17 cellular contexts compared by ENCODE assay signal in genomic region chr6:163820745-163821456, GRCh38.
DNase-seq lines count a peak whose midpoint lies in the region; ATAC-seq and TF ChIP-seq lines count a peak whose summit lies in the region.
"Had no signal": no experiment of that assay in that cellular context is flagged by ENCODE, and none has a peak within 500 bp of the region (broad histone marks: within the 10 kb centered on the region; RNA-seq: fewer than 3 reads in every experiment).

No MANE protein-coding gene starts in this region.

- H3K4me1 ChIP-seq in SK-N-SH (ENCODE audit: control insufficient read depth in 1 of 2, insufficient read depth in 2 of 2, low read depth in 1 of 2, low read length in 1 of 2) (peaks cover 0 to 8% of the 10 kb centered on the region in 2 experiments; a peak in 2 of 4 replicates), heart right ventricle (peaks cover 0 to 4% (median 0%) of the 10 kb centered on the region in 9 donors), trophoblast cell (ENCODE audit: control insufficient read depth in 1 of 2, insufficient read depth in 2 of 2, low read length in 2 of 2) (peaks cover 4% of the 10 kb centered on the region in 2 experiments), colonic mucosa (no peaks in the 10 kb centered on the region)

- no peak overlapping the region for H2BK120ac ChIP-seq in trophoblast cell (ENCODE audit: insufficient read depth, low read length, poor library complexity)

- TF ChIP-seq CTCF in SK-N-SH (IDR thresholded peaks at IDR 0.05) (no peak), heart right ventricle (IDR thresholded peaks at IDR 0.05) (peak in 3 of 9 donors; percentile 21 to 38 (median 34)), GM13976 (IDR thresholded peaks at IDR 0.05; ENCODE audit: borderline replicate concordance, control extremely low read depth, extremely low read depth, insufficient read depth, missing control alignments) (no peak), colonic mucosa (IDR thresholded peaks at IDR 0.05) (no peak)

- H3K9ac ChIP-seq in SK-N-SH (no peak overlapping the region), trophoblast cell (ENCODE audit: low read length) (no peak overlapping the region), colonic mucosa (ENCODE audit: low read depth in 2 of 2, low read length in 2 of 2) (no peak overlapping the region)

- H2AK5ac ChIP-seq in trophoblast cell (ENCODE audit: low read length), result no peak overlapping the region

- in situ Hi-C loops in GM13976 (cut with MboI; ENCODE audit: low sequenced_read_pairs, unreplicated experiment), result no loop called here

- H3K9me3 ChIP-seq in SK-N-SH, result no peaks in the 10 kb centered on the region
- H3K9me3 ChIP-seq in heart right ventricle, result no peaks in the 10 kb centered on the region
- H3K9me3 ChIP-seq in trophoblast cell (ENCODE audit: insufficient read depth, low read depth, low read length), result peaks cover 4% of the 10 kb centered on the region
- H3K9me3 ChIP-seq in colonic mucosa, result no peaks in the 10 kb centered on the region

- H3K4ac ChIP-seq in trophoblast cell (ENCODE audit: low read depth, low read length), result no peak overlapping the region

- H4K91ac ChIP-seq in trophoblast cell (ENCODE audit: low read depth, low read length), result no peak overlapping the region

- H2BK5ac ChIP-seq in trophoblast cell (ENCODE audit: low read depth, low read length, poor library complexity), result no peak overlapping the region

- H4K20me1 ChIP-seq in SK-N-SH (ENCODE audit: insufficient read depth), result no peaks in the 10 kb centered on the region

- H3K79me1 ChIP-seq in trophoblast cell (ENCODE audit: low read length), result no peaks in the 10 kb centered on the region

- WGBS in SK-N-SH (ENCODE audit: low lambda C conversion rate), result 22% methylated on average over 9 of the region's 10 CpGs
- 72 to 83% methylated on average over 10 of the region's 10 CpGs for WGBS in heart right ventricle, 2 donors
- WGBS in trophoblast cell (ENCODE audit: extremely low coverage, insufficient coverage, insufficient read length), result no CpG with 5 or more reads among the region's 10 CpGs

- peak; percentile 16 for DNase-seq in Ammon's horn (ENCODE audit: low spot score)
- peak; percentile 70 for DNase-seq in SK-N-SH
- no peak for DNase-seq in heart right ventricle
- peak; percentile 79 to 88 for DNase-seq in trophoblast cell
- no peak for DNase-seq in NCI-H526 treated with DMSO at 0.1 percent for 48 hours (lab: John Stamatoyannopoulos, UW)
- no peak for DNase-seq in GM13976 (ENCODE audit: low spot score)
- no peak for DNase-seq in colonic mucosa
- DNase-seq in amniotic stem cell (lab: John Stamatoyannopoulos, UW), result no peak
- DNase-seq: DMS53; NCI-H1048; NCI-H345; NCI-H69; NK-92 treated with Interleukin-12 subunit alpha and Interleukin-12 subunit beta, amount 100 ng/mL, for 24 hours; OCI-M1 had no signal

- H3K4me2 ChIP-seq in SK-N-SH (no peak overlapping the region), trophoblast cell (ENCODE audit: low read length) (no peak overlapping the region)

- no peak overlapping the region for H3K4me3 ChIP-seq in SK-N-SH (ENCODE audit: low read depth in 2 of 2, low read length in 1 of 2)
- H3K4me3 ChIP-seq in heart right ventricle, result no peak overlapping the region
- H3K4me3 ChIP-seq in trophoblast cell (ENCODE audit: low read depth, low read length), result no peak overlapping the region
- no peak overlapping the region for H3K4me3 ChIP-seq in colonic mucosa
- H3K4me3 ChIP-seq: SK-N-MC had no signal

- no peaks in the 10 kb centered on the region for H3K36me3 ChIP-seq in SK-N-SH (replicated peaks in 1 of 2; ENCODE audit: control insufficient read depth in 1 of 2, insufficient read depth in 2 of 2, low read length in 1 of 2)
- H3K36me3 ChIP-seq in heart right ventricle, result no peaks in the 10 kb centered on the region
- H3K36me3 ChIP-seq in trophoblast cell (ENCODE audit: control insufficient read depth in 1 of 2, insufficient read depth in 2 of 2, low read length in 2 of 2), result no peaks in the 10 kb centered on the region
- H3K36me3 ChIP-seq in colonic mucosa, result no peaks in the 10 kb centered on the region

- CTCF ChIA-PET in SK-N-SH (lab: Yijun Ruan, JAX), result no interaction called here

- TF ChIP-seq EP300 in SK-N-SH (IDR thresholded peaks at IDR 0.05; ENCODE audit: borderline replicate concordance in 1 of 2, low read depth in 1 of 2, low read length in 1 of 2), result peak in 1 of 2 experiments; percentile 75; a peak in 2 of 4 replicates

- no peaks in the 10 kb centered on the region for H3K27me3 ChIP-seq in SK-N-SH (ENCODE audit: insufficient read depth)
- no peaks in the 10 kb centered on the region for H3K27me3 ChIP-seq in heart right ventricle
- no peaks in the 10 kb centered on the region for H3K27me3 ChIP-seq in trophoblast cell (ENCODE audit: insufficient read depth, low read length)
- H3K27me3 ChIP-seq in colonic mucosa, result no peaks in the 10 kb centered on the region

- H3K14ac ChIP-seq in trophoblast cell (ENCODE audit: low read length), result no peak overlapping the region

- no peak overlapping the region for H3K23ac ChIP-seq in trophoblast cell (ENCODE audit: low read length)

- peak in 6 of 8 donors; percentile 19 to 97 (median 88) for ATAC-seq in heart right ventricle
- ATAC-seq: HCT116 had no signal

- no peaks in the 10 kb centered on the region for H3K79me2 ChIP-seq in SK-N-SH (ENCODE audit: insufficient read depth)
- H3K79me2 ChIP-seq in trophoblast cell (ENCODE audit: control insufficient read depth, insufficient read depth, low read length, poor library complexity), result no peaks in the 10 kb centered on the region

- H4K12ac ChIP-seq in trophoblast cell (ENCODE audit: low read depth, low read length), result no peak overlapping the region

- POLR2A ChIA-PET in SK-N-SH (lab: Yijun Ruan, JAX), result no interaction called here

- no peak overlapping the region for H2AFZ ChIP-seq in SK-N-SH (ENCODE audit: low read depth)
- H2AFZ ChIP-seq in trophoblast cell (ENCODE audit: insufficient read depth, low read length, poor library complexity), result no peak overlapping the region

- no peaks in the 10 kb centered on the region for H3K9me2 ChIP-seq in SK-N-SH

- TF ChIP-seq RAD21 in SK-N-SH (IDR thresholded peaks at IDR 0.05; ENCODE audit: low read length), result peak; percentile 33

- intact Hi-C loops in heart right ventricle (cut with DNase I) (no loop called here), colonic mucosa (cut with DNase I) (no loop called here)

- H3F3A ChIP-seq in SK-N-SH (replicated peaks; ENCODE audit: insufficient read depth), result no peaks in the 10 kb centered on the region

- H3K27ac ChIP-seq in SK-N-SH (ENCODE audit: low read depth in 2 of 2, low read length in 1 of 2) (no peak overlapping the region; a peak in 1 of 4 replicates), heart right ventricle (peak overlapping the region in 3 of 10 donors; percentile 36 to 75 (median 48)), trophoblast cell (ENCODE audit: low read depth, low read length) (no peak overlapping the region), colonic mucosa (no peak overlapping the region)
- H3K27ac ChIP-seq: RWPE1, SK-N-MC had no signal

- H3K18ac ChIP-seq in trophoblast cell (ENCODE audit: low read length), result no peak overlapping the region

- no peak overlapping the region for H4K8ac ChIP-seq in trophoblast cell (ENCODE audit: low read depth, low read length)

- no peak overlapping the region for H2BK12ac ChIP-seq in trophoblast cell (ENCODE audit: low read length)

TF ChIP-seq in SK-N-SH, 30 proteins besides CTCF, POLR2A, EP300 and RAD21:
- TF ChIP-seq CHD2 (IDR thresholded peaks at IDR 0.05; ENCODE audit: low read length, partially characterized antibody), result peak; percentile 8
- TF ChIP-seq, protein P1, sequence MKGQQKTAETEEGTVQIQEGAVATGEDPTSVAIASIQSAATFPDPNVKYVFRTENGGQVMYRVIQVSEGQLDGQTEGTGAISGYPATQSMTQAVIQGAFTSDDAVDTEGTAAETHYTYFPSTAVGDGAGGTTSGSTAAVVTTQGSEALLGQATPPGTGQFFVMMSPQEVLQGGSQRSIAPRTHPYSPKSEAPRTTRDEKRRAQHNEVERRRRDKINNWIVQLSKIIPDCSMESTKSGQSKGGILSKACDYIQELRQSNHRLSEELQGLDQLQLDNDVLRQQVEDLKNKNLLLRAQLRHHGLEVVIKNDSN (IDR thresholded peaks at IDR 0.05; ENCODE audit: borderline replicate concordance, low read depth), result no peak
- TF ChIP-seq PBX3 (IDR thresholded peaks at IDR 0.05), result peak; percentile 31; the same call in 1 of the 2 replicates
- 0 out of 2 replicates have a peak, but pooled peaks have one; percentile 14 for TF ChIP-seq RCOR1 (IDR thresholded peaks at IDR 0.05; ENCODE audit: low read length)
- 0 out of 2 replicates have a peak, but pooled peaks have one; percentile 60 for TF ChIP-seq FOXJ3 (CRISPR knock-in tag; IDR thresholded peaks at IDR 0.05)
- TF ChIP-seq NRF1 (IDR thresholded peaks at IDR 0.05; ENCODE audit: low read depth, low read length), result no peak
- TF ChIP-seq GATA2 (CRISPR knock-in tag; IDR thresholded peaks at IDR 0.05), result peak; percentile 93
- TF ChIP-seq MXI1 (IDR thresholded peaks at IDR 0.05; ENCODE audit: low read depth, low read length), result peak; percentile 69; the same call in 1 of the 2 replicates
- 0 out of 2 replicates have a peak, but pooled peaks have one; percentile 10 for TF ChIP-seq TCF12 (IDR thresholded peaks at IDR 0.05)

Comparison
In these comparisons a context has a peak if more than half of its experiments do, and no peak if none do; other contexts are left out.
1. DNase-seq: peak in Ammon's horn (single experiment), SK-N-SH (single experiment) and trophoblast cell (2 of 2); none in heart right ventricle (0 of 2), NCI-H526 treated with DMSO at 0.1 percent for 48 hours (single experiment), GM13976 (single experiment), colonic mucosa (single experiment) and amniotic stem cell (single experiment).